ENCODE assay signal across 8 cellular contexts in the genomic region with DNA sequence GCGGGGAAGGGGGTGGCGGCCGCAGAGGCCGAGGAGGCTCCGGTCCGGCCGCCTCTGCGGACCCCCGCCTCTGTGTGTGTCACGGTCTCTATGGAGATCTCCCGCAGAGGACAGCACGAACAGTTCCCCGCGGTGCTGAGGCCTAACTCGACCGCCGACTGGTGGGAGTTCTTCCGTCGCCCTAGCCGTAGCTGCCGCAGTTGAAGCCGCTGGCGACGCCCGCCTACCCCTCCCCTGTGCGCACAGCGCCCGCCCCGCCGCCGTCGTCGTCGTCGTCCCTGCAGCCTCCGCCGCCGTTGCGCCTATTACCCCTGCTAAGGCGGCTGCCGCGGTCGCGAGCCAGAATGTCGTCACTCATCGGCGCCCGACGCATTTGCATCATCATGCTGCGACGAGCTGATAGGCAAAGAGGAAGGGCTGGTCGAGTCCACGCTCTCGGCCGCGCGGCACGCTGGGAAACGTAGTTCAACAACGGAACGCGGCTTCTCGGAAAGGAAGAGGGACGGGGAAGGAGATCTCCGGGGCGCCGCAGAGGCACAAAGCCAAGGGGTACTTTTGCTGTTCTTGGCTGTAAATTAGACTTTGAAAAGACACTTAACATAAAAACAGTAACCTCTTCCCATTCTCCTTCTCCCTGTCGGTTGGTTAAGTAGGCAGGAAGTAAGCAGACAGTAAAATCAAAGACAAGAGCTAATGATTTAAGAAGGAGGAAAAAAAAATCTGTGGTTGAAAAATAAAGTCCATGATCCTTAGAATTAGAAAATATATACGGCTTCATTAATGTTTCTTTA. TPM values are rescaled to one million over a fixed set of nuclear protein-coding genes. Genes with fewer than 3 reads are reported as not detected.
DNase-seq lines count a peak whose midpoint lies in the region; ATAC-seq and TF ChIP-seq lines count a peak whose summit lies in the region.

Gene NUP153 (minus strand): TSS at position 346 of the 791 bp plus-strand sequence. CDS start 538 bp downstream, outside the sequence.

- H3K9me3 ChIP-seq in heart right ventricle: no peaks in the 10 kb centered on the region
- no peaks in the 10 kb centered on the region for H3K9me3 ChIP-seq in upper lobe of left lung

- H3K36me3 ChIP-seq in heart right ventricle (no peaks in the 10 kb centered on the region), upper lobe of left lung (no peaks in the 10 kb centered on the region)

- peak in 3 of 4 donors; percentile 86 to 97 (median 96) for TF ChIP-seq POLR2A in upper lobe of left lung (IDR thresholded peaks at IDR 0.05)

- H3K4me1 ChIP-seq in heart right ventricle (peaks cover 3 to 47% (median 35%) of the 10 kb centered on the region in 9 donors), upper lobe of left lung (peaks cover 32 to 40% (median 36%) of the 10 kb centered on the region in 4 donors)

- peak; percentile 95 for DNase-seq in GM13976 (ENCODE audit: low spot score)
- peak; percentile 91 for DNase-seq in NCI-H146 treated with DMSO at 0.1 percent for 48 hours (lab: John Stamatoyannopoulos, UW; ENCODE audit: unreplicated experiment)
- peak; percentile 95 for DNase-seq in amniotic epithelial cell (ENCODE audit: low read depth)
- DNase-seq in heart right ventricle: peak; percentile 98 to 99
- DNase-seq in posterior cingulate gyrus: peak; percentile 98 to 100 (median 99)
- DNase-seq in upper lobe of left lung: peak; percentile 99 to 100

- no peaks in the 10 kb centered on the region for H3K27me3 ChIP-seq in heart right ventricle
- H3K27me3 ChIP-seq in upper lobe of left lung: no peaks in the 10 kb centered on the region

- intact Hi-C loops in T-helper 1 cell treated with Interleukin-12 subunit alpha and Interleukin-12 subunit beta and Interleukin-4 antibody, amounts not matched to agents 30 ng/mL and 1 ng/mL, for 36 hours (cut with micrococcal nuclease): loop anchor here (1.0 to 5.0 kb wide), 8 partner anchors 9 to 1574 kb away; partner anchors contain the start of genes ATXN1, DEK, FAM8A1 and KDM1B
- intact Hi-C loops in heart right ventricle (cut with DNase I) (loop anchor here in 4 of 10 donors (2.0 to 10.0 kb wide), 4 partner anchors 104 to 448 kb away; partner anchors contain the start of genes FAM8A1 (in 3 of the 4), KDM1B (in 1 of the 4), KIF13A (in 1 of the 4) and TPMT (in 1 of the 4)), posterior cingulate gyrus (cut with DNase I) (loop anchor here (2.0 to 5.0 kb wide), 2 partner anchors 106 to 276 kb away; partner anchors contain the start of gene FAM8A1)

- peak within 1 kb of the TSS; percentile 94 to 100 (median 99) for H3K27ac ChIP-seq in heart right ventricle
- peak within 1 kb of the TSS; percentile 98 to 100 (median 98) for H3K27ac ChIP-seq in upper lobe of left lung

- peak in 2 of 4 donors; percentile 37 to 76 for TF ChIP-seq EP300 in upper lobe of left lung (IDR thresholded peaks at IDR 0.05)

- peak within 1 kb of the TSS; percentile 71 to 100 (median 96) for H3K4me3 ChIP-seq in heart right ventricle
- H3K4me3 ChIP-seq in upper lobe of left lung: peak within 1 kb of the TSS; percentile 48 to 98 (median 82)

- 0 to 1% methylated on average over 68 to 69 of the region's 69 CpGs for WGBS in heart right ventricle, 2 donors
- WGBS in upper lobe of left lung, 2 donors: 0% methylated on average over 33 to 55 of the region's 69 CpGs

- in situ Hi-C loops in GM13976 (cut with MboI; ENCODE audit: low sequenced_read_pairs, unreplicated experiment): no loop called here

- no peak for TF ChIP-seq CTCF in GM13976 (IDR thresholded peaks at IDR 0.05; ENCODE audit: borderline replicate concordance, control extremely low read depth, extremely low read depth, insufficient read depth, missing control alignments)
- no peak for TF ChIP-seq CTCF in heart right ventricle (IDR thresholded peaks at IDR 0.05)
- TF ChIP-seq CTCF in upper lobe of left lung (IDR thresholded peaks at IDR 0.05): peak in 2 of 6 experiments; percentile 14 to 28

- ATAC-seq in HG02870 (IDR thresholded peaks at IDR 0.05; ENCODE audit: unreplicated experiment) (peak; percentile 62), heart right ventricle (peak; percentile 86 to 94 (median 88)), upper lobe of left lung (ENCODE audit: low FRiP score in 2 of 2) (peak; percentile 91 to 95)

RNA-seq across cellular contexts. Expression of gene NUP153, which starts in this region (rescaled TPM):
- 104 TPM in 2 replicates for total RNA-seq in T-helper 1 cell treated with Interleukin-12 subunit alpha and Interleukin-12 subunit beta and Interleukin-4 antibody, amounts not matched to agents 30 ng/mL and 1 ng/mL, for 36 hours
- total RNA-seq in heart right ventricle (10 to 100 TPM; 20.7 to 30.5 (median 26.0) TPM), upper lobe of left lung (10 to 100 TPM; 16.9 to 43.8 (median 29.0) TPM)
- 1 to 10 TPM; 5.3 to 6.0 TPM for polyA plus RNA-seq in heart right ventricle

Comparison
In these comparisons a context has a peak if more than half of its experiments do, and no peak if none do; other contexts are left out.
1. Peak in every context shown above with its lines: DNase-seq, ATAC-seq, H3K4me3 ChIP-seq and H3K27ac ChIP-seq.